ENCODE assay signal across 1 cellular context in the genomic region with DNA sequence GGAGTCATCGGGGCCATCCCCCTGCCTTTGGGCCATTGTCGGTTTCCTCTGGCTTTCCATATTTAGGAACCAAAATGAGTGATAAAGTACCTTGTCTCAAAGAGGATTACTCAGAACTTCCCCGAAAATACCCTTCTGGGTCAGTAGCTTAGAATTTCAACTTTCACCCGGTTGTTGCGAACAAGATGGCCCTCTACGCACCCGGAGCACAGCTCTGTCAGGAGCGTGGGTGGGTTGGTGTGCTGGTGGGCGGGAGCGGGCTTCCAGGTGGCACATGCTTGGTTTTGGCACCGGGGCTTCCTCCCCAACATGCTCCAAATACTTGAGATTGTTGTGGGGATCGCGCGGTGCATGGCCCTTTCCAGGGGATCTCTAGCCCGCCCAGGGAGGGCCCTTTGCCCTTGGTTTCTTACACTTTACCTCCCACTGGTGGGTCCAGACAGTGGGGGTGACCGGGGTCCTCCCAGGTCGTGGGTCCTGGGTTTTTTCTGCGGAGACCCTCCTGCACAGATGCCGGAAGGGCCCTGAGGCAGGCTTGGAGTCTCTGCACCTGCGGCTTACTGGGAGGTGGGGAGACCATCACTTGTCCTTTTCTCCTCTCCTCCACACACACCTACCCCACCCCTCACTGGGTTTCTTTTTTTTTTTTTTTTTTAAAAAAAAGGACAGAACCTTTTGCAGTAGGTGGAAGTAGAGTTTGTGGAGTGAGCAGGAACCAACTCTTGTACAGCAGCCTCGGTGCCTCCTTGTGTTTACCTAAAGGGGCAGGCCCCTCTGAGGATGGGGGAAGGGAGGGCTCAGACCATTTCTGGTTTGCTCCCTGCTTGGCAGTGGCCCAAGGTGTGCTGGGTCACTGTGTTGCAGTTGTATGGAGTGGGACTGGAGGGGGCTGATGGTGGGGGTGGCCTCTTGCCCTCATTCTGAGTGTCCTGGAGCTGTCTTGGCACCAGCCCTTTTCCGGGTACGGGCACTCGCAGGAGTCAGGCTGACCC.
TF ChIP-seq lines count a peak whose summit lies in the region.

No MANE protein-coding gene starts in this region.

TF ChIP-seq in HepG2, 621 proteins besides CTCF, POLR2A, EP300 and RAD21 (continued from another document and continues in another):
- TF ChIP-seq, protein P1, sequence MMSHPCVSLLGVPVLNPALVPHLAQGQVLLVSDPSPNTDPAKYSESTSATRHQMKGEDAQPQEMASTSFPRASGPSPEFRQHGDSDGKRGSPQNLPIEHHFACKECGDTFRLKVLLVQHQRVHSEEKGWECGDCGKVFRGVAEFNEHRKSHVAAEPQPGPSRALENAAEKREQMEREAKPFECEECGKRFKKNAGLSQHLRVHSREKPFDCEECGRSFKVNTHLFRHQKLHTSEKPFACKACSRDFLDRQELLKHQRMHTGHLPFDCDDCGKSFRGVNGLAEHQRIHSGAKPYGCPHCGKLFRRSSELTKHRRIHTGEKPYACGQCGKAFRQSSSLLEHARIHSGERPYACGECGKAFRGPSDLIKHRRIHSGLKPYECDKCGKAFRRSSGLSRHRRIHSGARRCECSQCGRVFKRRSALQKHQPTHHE (CRISPR knock-in tag; IDR thresholded peaks at IDR 0.05; ENCODE audit: borderline replicate concordance), result no peak
- TF ChIP-seq ATF7 (IDR thresholded peaks at IDR 0.05), result no peak
- no peak; the same call in 1 of the 2 replicates for TF ChIP-seq ATF7 (CRISPR knock-in tag; IDR thresholded peaks at IDR 0.05)
- TF ChIP-seq, protein P2, sequence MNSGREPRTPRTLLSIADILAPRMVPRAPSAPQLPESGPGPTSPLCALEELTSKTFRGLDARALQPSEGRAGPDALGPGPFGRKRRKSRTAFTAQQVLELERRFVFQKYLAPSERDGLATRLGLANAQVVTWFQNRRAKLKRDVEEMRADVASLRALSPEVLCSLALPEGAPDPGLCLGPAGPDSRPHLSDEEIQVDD (CRISPR knock-in tag; IDR thresholded peaks at IDR 0.05; ENCODE audit: borderline replicate concordance), result no peak
- TF ChIP-seq NFE2L2 (IDR thresholded peaks at IDR 0.05; ENCODE audit: low read length), result no peak
- no peak for TF ChIP-seq REXO4 (CRISPR knock-in tag; IDR thresholded peaks at IDR 0.05; ENCODE audit: borderline replicate concordance)
- no peak for TF ChIP-seq ZFP62 (CRISPR knock-in tag; IDR thresholded peaks at IDR 0.05)
- TF ChIP-seq TBX2 (CRISPR knock-in tag; IDR thresholded peaks at IDR 0.05; ENCODE audit: borderline replicate concordance), result no peak
- TF ChIP-seq, protein P3, sequence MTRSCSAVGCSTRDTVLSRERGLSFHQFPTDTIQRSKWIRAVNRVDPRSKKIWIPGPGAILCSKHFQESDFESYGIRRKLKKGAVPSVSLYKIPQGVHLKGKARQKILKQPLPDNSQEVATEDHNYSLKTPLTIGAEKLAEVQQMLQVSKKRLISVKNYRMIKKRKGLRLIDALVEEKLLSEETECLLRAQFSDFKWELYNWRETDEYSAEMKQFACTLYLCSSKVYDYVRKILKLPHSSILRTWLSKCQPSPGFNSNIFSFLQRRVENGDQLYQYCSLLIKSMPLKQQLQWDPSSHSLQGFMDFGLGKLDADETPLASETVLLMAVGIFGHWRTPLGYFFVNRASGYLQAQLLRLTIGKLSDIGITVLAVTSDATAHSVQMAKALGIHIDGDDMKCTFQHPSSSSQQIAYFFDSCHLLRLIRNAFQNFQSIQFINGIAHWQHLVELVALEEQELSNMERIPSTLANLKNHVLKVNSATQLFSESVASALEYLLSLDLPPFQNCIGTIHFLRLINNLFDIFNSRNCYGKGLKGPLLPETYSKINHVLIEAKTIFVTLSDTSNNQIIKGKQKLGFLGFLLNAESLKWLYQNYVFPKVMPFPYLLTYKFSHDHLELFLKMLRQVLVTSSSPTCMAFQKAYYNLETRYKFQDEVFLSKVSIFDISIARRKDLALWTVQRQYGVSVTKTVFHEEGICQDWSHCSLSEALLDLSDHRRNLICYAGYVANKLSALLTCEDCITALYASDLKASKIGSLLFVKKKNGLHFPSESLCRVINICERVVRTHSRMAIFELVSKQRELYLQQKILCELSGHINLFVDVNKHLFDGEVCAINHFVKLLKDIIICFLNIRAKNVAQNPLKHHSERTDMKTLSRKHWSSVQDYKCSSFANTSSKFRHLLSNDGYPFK (CRISPR knock-in tag; IDR thresholded peaks at IDR 0.05; ENCODE audit: borderline replicate concordance), result no peak
- no peak for TF ChIP-seq ETV6 (CRISPR knock-in tag; conservative IDR thresholded peaks at IDR 0.05)
- no peak for TF ChIP-seq ZBTB1 (CRISPR knock-in tag; IDR thresholded peaks at IDR 0.05; ENCODE audit: borderline replicate concordance)
- TF ChIP-seq, protein P4, sequence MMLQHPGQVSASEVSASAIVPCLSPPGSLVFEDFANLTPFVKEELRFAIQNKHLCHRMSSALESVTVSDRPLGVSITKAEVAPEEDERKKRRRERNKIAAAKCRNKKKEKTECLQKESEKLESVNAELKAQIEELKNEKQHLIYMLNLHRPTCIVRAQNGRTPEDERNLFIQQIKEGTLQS (CRISPR knock-in tag; IDR thresholded peaks at IDR 0.05), result no peak
- TF ChIP-seq, protein P5, sequence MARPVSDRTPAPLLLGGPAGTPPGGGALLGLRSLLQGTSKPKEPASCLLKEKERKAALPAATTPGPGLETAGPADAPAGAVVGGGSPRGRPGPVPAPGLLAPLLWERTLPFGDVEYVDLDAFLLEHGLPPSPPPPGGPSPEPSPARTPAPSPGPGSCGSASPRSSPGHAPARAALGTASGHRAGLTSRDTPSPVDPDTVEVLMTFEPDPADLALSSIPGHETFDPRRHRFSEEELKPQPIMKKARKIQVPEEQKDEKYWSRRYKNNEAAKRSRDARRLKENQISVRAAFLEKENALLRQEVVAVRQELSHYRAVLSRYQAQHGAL (CRISPR knock-in tag; IDR thresholded peaks at IDR 0.05; ENCODE audit: not compliant biosample characterization), result no peak
- no peak for TF ChIP-seq ZFP36L2 (CRISPR knock-in tag; IDR thresholded peaks at IDR 0.05)
- peak; percentile 41 for TF ChIP-seq AGO2 (optimal IDR thresholded peaks at IDR 0.05; ENCODE audit: low read depth, low read length)
- TF ChIP-seq, protein P6, sequence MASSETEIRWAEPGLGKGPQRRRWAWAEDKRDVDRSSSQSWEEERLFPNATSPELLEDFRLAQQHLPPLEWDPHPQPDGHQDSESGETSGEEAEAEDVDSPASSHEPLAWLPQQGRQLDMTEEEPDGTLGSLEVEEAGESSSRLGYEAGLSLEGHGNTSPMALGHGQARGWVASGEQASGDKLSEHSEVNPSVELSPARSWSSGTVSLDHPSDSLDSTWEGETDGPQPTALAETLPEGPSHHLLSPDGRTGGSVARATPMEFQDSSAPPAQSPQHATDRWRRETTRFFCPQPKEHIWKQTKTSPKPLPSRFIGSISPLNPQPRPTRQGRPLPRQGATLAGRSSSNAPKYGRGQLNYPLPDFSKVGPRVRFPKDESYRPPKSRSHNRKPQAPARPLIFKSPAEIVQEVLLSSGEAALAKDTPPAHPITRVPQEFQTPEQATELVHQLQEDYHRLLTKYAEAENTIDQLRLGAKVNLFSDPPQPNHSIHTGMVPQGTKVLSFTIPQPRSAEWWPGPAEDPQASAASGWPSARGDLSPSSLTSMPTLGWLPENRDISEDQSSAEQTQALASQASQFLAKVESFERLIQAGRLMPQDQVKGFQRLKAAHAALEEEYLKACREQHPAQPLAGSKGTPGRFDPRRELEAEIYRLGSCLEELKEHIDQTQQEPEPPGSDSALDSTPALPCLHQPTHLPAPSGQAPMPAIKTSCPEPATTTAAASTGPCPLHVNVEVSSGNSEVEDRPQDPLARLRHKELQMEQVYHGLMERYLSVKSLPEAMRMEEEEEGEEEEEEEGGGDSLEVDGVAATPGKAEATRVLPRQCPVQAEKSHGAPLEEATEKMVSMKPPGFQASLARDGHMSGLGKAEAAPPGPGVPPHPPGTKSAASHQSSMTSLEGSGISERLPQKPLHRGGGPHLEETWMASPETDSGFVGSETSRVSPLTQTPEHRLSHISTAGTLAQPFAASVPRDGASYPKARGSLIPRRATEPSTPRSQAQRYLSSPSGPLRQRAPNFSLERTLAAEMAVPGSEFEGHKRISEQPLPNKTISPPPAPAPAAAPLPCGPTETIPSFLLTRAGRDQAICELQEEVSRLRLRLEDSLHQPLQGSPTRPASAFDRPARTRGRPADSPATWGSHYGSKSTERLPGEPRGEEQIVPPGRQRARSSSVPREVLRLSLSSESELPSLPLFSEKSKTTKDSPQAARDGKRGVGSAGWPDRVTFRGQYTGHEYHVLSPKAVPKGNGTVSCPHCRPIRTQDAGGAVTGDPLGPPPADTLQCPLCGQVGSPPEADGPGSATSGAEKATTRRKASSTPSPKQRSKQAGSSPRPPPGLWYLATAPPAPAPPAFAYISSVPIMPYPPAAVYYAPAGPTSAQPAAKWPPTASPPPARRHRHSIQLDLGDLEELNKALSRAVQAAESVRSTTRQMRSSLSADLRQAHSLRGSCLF (CRISPR knock-in tag; IDR thresholded peaks at IDR 0.05; ENCODE audit: borderline replicate concordance), result no peak
- TF ChIP-seq ATAD3A (CRISPR knock-in tag; IDR thresholded peaks at IDR 0.05), result no peak
- TF ChIP-seq, protein P7, sequence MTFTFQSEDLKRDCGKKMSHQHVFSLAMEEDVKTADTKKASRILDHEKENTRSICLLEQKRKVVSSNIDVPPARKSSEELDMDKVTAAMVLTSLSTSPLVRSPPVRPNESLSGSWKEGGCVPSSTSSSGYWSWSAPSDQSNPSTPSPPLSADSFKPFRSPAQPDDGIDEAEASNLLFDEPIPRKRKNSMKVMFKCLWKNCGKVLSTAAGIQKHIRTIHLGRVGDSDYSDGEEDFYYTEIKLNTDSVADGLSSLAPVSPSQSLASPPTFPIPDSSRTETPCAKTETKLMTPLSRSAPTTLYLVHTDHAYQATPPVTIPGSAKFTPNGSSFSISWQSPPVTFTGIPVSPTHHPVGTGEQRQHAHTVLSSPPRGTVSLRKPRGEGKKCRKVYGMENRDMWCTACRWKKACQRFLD (CRISPR knock-in tag; IDR thresholded peaks at IDR 0.05; ENCODE audit: borderline replicate concordance), result no peak
- no peak for TF ChIP-seq SATB2 (CRISPR knock-in tag; IDR thresholded peaks at IDR 0.05)
- TF ChIP-seq, protein P8, sequence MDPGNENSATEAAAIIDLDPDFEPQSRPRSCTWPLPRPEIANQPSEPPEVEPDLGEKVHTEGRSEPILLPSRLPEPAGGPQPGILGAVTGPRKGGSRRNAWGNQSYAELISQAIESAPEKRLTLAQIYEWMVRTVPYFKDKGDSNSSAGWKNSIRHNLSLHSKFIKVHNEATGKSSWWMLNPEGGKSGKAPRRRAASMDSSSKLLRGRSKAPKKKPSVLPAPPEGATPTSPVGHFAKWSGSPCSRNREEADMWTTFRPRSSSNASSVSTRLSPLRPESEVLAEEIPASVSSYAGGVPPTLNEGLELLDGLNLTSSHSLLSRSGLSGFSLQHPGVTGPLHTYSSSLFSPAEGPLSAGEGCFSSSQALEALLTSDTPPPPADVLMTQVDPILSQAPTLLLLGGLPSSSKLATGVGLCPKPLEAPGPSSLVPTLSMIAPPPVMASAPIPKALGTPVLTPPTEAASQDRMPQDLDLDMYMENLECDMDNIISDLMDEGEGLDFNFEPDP (CRISPR knock-in tag; conservative IDR thresholded peaks at IDR 0.05), result no peak
- TF ChIP-seq, protein P9, sequence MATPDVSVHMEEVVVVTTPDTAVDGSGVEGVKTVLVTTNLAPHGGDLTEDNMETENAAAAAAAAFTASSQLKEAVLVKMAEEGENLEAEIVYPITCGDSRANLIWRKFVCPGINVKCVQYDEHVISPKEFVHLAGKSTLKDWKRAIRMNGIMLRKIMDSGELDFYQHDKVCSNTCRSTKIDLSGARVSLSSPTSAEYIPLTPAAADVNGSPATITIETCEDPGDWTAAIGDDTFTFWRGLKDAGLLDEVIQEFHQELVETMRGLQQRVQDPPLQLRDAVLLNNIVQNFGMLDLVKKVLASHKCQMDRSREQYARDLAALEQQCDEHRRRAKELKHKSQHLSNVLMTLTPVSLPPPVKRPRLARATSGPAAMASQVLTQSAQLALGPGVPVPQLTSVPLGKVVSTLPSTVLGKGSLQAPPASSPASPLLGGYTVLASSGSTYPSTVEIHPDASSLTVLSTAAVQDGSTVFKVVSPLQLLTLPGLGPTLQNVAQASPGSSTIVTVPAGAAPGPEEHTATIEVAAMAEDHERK (CRISPR knock-in tag; IDR thresholded peaks at IDR 0.05; ENCODE audit: low read depth), result no peak
- no peak for TF ChIP-seq ZSCAN29 (CRISPR knock-in tag; conservative IDR thresholded peaks at IDR 0.05)
- TF ChIP-seq, protein P10, sequence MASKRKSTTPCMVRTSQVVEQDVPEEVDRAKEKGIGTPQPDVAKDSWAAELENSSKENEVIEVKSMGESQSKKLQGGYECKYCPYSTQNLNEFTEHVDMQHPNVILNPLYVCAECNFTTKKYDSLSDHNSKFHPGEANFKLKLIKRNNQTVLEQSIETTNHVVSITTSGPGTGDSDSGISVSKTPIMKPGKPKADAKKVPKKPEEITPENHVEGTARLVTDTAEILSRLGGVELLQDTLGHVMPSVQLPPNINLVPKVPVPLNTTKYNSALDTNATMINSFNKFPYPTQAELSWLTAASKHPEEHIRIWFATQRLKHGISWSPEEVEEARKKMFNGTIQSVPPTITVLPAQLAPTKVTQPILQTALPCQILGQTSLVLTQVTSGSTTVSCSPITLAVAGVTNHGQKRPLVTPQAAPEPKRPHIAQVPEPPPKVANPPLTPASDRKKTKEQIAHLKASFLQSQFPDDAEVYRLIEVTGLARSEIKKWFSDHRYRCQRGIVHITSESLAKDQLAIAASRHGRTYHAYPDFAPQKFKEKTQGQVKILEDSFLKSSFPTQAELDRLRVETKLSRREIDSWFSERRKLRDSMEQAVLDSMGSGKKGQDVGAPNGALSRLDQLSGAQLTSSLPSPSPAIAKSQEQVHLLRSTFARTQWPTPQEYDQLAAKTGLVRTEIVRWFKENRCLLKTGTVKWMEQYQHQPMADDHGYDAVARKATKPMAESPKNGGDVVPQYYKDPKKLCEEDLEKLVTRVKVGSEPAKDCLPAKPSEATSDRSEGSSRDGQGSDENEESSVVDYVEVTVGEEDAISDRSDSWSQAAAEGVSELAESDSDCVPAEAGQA (IDR thresholded peaks at IDR 0.05; ENCODE audit: low read depth), result no peak
- TF ChIP-seq, protein P10 (CRISPR knock-in tag; IDR thresholded peaks at IDR 0.05; ENCODE audit: borderline replicate concordance), result no peak
- no peak for TF ChIP-seq HNRNPLL (IDR thresholded peaks at IDR 0.05; ENCODE audit: low read depth, low read length, poor library complexity, severe bottlenecking)
- no peak for TF ChIP-seq BRCA1 (CRISPR knock-in tag; IDR thresholded peaks at IDR 0.05)
- TF ChIP-seq ZNF30 (CRISPR knock-in tag; IDR thresholded peaks at IDR 0.05), result no peak
- TF ChIP-seq ZMYM3 (CRISPR knock-in tag; IDR thresholded peaks at IDR 0.05), result 0 out of 2 replicates have a peak, but pooled peaks have one; percentile 18
- peak; percentile 52; the same call in 1 of the 2 replicates for TF ChIP-seq NFKB2 (CRISPR knock-in tag; IDR thresholded peaks at IDR 0.05; ENCODE audit: borderline replicate concordance)
- TF ChIP-seq U2AF2 (IDR thresholded peaks at IDR 0.05; ENCODE audit: low read depth, low read length), result no peak
- TF ChIP-seq ATF7-NPFF (CRISPR knock-in tag; IDR thresholded peaks at IDR 0.05; ENCODE audit: low read depth), result no peak
